Comparison of ENCODE assay signal across 12 cellular contexts in genomic region chr1:117003253-117003875, GRCh38. TPM values are rescaled to one million over a fixed set of nuclear protein-coding genes. Genes with fewer than 3 reads are reported as not detected.
DNase-seq lines count a peak whose midpoint lies in the region; ATAC-seq, FAIRE-seq and TF ChIP-seq lines count a peak whose summit lies in the region.
"Had no signal": no experiment of that assay in that cellular context is flagged by ENCODE, and none has a peak within 500 bp of the region (broad histone marks: within the 10 kb centered on the region; RNA-seq: fewer than 3 reads in every experiment).

No MANE protein-coding gene starts in this region.

- no peak overlapping the region for H3K14ac ChIP-seq in mesenchymal stem cell (ENCODE audit: low read length in 2 of 2)

- H3K4ac ChIP-seq in mesenchymal stem cell (ENCODE audit: low read depth in 1 of 2, low read length in 2 of 2), result no peak overlapping the region

- H3K4me1 ChIP-seq in mesenchymal stem cell (ENCODE audit: control insufficient read depth, insufficient read depth, low read depth, low read length), result peaks cover 9% of the 10 kb centered on the region
- no peaks in the 10 kb centered on the region for H3K4me1 ChIP-seq in prostate gland (replicated peaks)
- H3K4me1 ChIP-seq: psoas muscle had no signal

- peak overlapping the region; percentile 84 for H3K27ac ChIP-seq in mesenchymal stem cell (ENCODE audit: low read length, poor library complexity, severe bottlenecking)
- no peak overlapping the region for H3K27ac ChIP-seq in prostate gland
- H3K27ac ChIP-seq: psoas muscle had no signal

- intact Hi-C loops in prostate gland (cut with DNase I), result no loop called here

- TF ChIP-seq CTCF in prostate gland (IDR thresholded peaks at IDR 0.05), result no peak

- H2BK120ac ChIP-seq in mesenchymal stem cell (ENCODE audit: low read depth, low read length), result no peak overlapping the region

- H3K18ac ChIP-seq in mesenchymal stem cell (ENCODE audit: low read depth in 1 of 2, low read length in 2 of 2), result no peak overlapping the region

- no peak overlapping the region for H3K4me2 ChIP-seq in mesenchymal stem cell (ENCODE audit: low read length, poor library complexity, severe bottlenecking)

- H3K36me3 ChIP-seq in mesenchymal stem cell (ENCODE audit: control insufficient read depth in 1 of 2, insufficient read depth in 2 of 2, low read depth in 1 of 2, low read length in 2 of 2) (no peaks in the 10 kb centered on the region), prostate gland (no peaks in the 10 kb centered on the region)

- no peak overlapping the region for H3K23ac ChIP-seq in mesenchymal stem cell (ENCODE audit: low read length in 2 of 2)

- H2BK15ac ChIP-seq in mesenchymal stem cell (ENCODE audit: low read depth, poor library complexity, severe bottlenecking), result no peak overlapping the region

- H3K9me3 ChIP-seq in mesenchymal stem cell (ENCODE audit: control insufficient read depth, low read length), result no peaks in the 10 kb centered on the region
- H3K9me3 ChIP-seq in prostate gland, result no peaks in the 10 kb centered on the region
- H3K9me3 ChIP-seq: psoas muscle had no signal

- no peak for ATAC-seq in SK-N-SH treated with all-trans-retinoic acid at 6 μM for 48 hours
- ATAC-seq: left lobe of liver, psoas muscle had no signal

- no peak overlapping the region for H2BK5ac ChIP-seq in mesenchymal stem cell (ENCODE audit: low read depth, low read length, poor library complexity, severe bottlenecking)

- no peaks in the 10 kb centered on the region for H3K79me1 ChIP-seq in mesenchymal stem cell (replicated peaks; ENCODE audit: low read length, poor library complexity, severe bottlenecking)

- H2AK5ac ChIP-seq in mesenchymal stem cell (ENCODE audit: low read length, severe bottlenecking), result peak overlapping the region; percentile 97

- H4K8ac ChIP-seq in mesenchymal stem cell (ENCODE audit: low read length), result no peak overlapping the region

- H3K27me3 ChIP-seq in mesenchymal stem cell (ENCODE audit: control insufficient read depth in 1 of 2, insufficient read depth in 1 of 2, low read length in 2 of 2) (no peaks in the 10 kb centered on the region), prostate gland (replicated peaks; ENCODE audit: insufficient read depth) (no peaks in the 10 kb centered on the region)

- no peak for TF ChIP-seq POLR2A in prostate gland (IDR thresholded peaks at IDR 0.05)

- WGBS in mesenchymal stem cell, result 99% methylated on average over 2 of the region's 2 CpGs
- 91% methylated on average over 2 of the region's 2 CpGs for WGBS in prostate gland

- no peak overlapping the region for H4K91ac ChIP-seq in mesenchymal stem cell (ENCODE audit: low read length)

- FAIRE-seq in GM19239 (lab: Jason Lieb, UNC), result peak; percentile 76

- H3K9ac ChIP-seq in mesenchymal stem cell (ENCODE audit: low read length), result no peak overlapping the region

- H2BK12ac ChIP-seq in mesenchymal stem cell (ENCODE audit: low read length in 2 of 2), result no peak overlapping the region

- no peak overlapping the region for H2AFZ ChIP-seq in mesenchymal stem cell (ENCODE audit: low read depth, low read length)

- DNase-seq in CD1c-positive myeloid dendritic cell (ENCODE audit: extremely low spot score), result peak; percentile 90
- DNase-seq in GM19239 (ENCODE audit: insufficient read length, low spot score), result no peak
- peak; percentile 97 for DNase-seq in SIG-M5 treated with dmso at 0.1 percent for 504 hours (lab: John Stamatoyannopoulos, UW; ENCODE audit: unreplicated experiment)
- no peak for DNase-seq in mesenchymal stem cell
- no peak for DNase-seq in prostate gland (ENCODE audit: low spot score)
- DNase-seq in AG08395 (ENCODE audit: low spot score), result no peak
- no peak for DNase-seq in stimulated activated CD4-positive, alpha-beta T cell treated with anti-CD3 and anti-CD28 coated beads, Interleukin-1b, Interleukin-23, amount 100 ng/mL, for 48 hours
- DNase-seq: NCI-H1417 treated with DMSO at 0.1 percent for 48 hours, psoas muscle, RPMI8226 had no signal

- no peak overlapping the region for H3K4me3 ChIP-seq in mesenchymal stem cell (ENCODE audit: insufficient read depth in 1 of 2, low read depth in 1 of 2, low read length in 2 of 2)
- no peak overlapping the region for H3K4me3 ChIP-seq in prostate gland
- H3K4me3 ChIP-seq: psoas muscle had no signal

TF ChIP-seq in SK-N-SH treated with all-trans-retinoic acid at 6 μM for 48 hours, 23 proteins besides CTCF, POLR2A, EP300 and RAD21:
- TF ChIP-seq SNAI2 (CRISPR knock-in tag; IDR thresholded peaks at IDR 0.05) (no peak), TSHZ2 (CRISPR knock-in tag; IDR thresholded peaks at IDR 0.05) (no peak), PATZ1 (CRISPR knock-in tag; IDR thresholded peaks at IDR 0.05; ENCODE audit: borderline replicate concordance) (no peak), TCF4 (CRISPR knock-in tag; IDR thresholded peaks at IDR 0.05; ENCODE audit: borderline replicate concordance) (no peak), ARNTL (CRISPR knock-in tag; IDR thresholded peaks at IDR 0.05; ENCODE audit: borderline replicate concordance, low read depth) (no peak), ZNF70 (CRISPR knock-in tag; IDR thresholded peaks at IDR 0.05) (no peak), GLIS3 (CRISPR knock-in tag; IDR thresholded peaks at IDR 0.05) (no peak), ESRRG (CRISPR knock-in tag; IDR thresholded peaks at IDR 0.05) (no peak), CSRNP3 (CRISPR knock-in tag; IDR thresholded peaks at IDR 0.05) (no peak), TOX (CRISPR knock-in tag; IDR thresholded peaks at IDR 0.05; ENCODE audit: borderline replicate concordance) (no peak), ZC3H10 (CRISPR knock-in tag; IDR thresholded peaks at IDR 0.05) (no peak), PPARA (CRISPR knock-in tag; IDR thresholded peaks at IDR 0.05; ENCODE audit: borderline replicate concordance) (no peak), RARB (CRISPR knock-in tag; IDR thresholded peaks at IDR 0.05) (no peak)

RNA-seq across cellular contexts. Expression of gene CD101, which starts 1.8 kb away (rescaled TPM):
- 0.29 TPM for polyA plus RNA-seq in mesenchymal stem cell (2013, experiment 1 of 2)
- polyA plus RNA-seq in mesenchymal stem cell (2013, experiment 2 of 2), result 0.21 TPM
- total RNA-seq in prostate gland, result 1 to 10 TPM in 1 of 2 donors, under 1 TPM in 1; 0.59 to 1.1 TPM

RNA-seq across cellular contexts. Expression of gene TTF2, which starts 56.8 kb away (rescaled TPM):
- polyA plus RNA-seq in mesenchymal stem cell (2013, experiment 1 of 2), result 5.1 TPM
- 6.3 TPM for polyA plus RNA-seq in mesenchymal stem cell (2013, experiment 2 of 2)
- 10 to 100 TPM; 11.2 to 11.6 TPM for total RNA-seq in prostate gland

Comparison
In these comparisons a context has a peak if more than half of its experiments do, and no peak if none do; other contexts are left out.
1. DNase-seq: peak in CD1c-positive myeloid dendritic cell (single experiment) and SIG-M5 treated with dmso at 0.1 percent for 504 hours (single experiment); none in GM19239 (single experiment), mesenchymal stem cell (single experiment), prostate gland (single experiment), AG08395 (single experiment) and stimulated activated CD4-positive, alpha-beta T cell treated with anti-CD3 and anti-CD28 coated beads, Interleukin-1b, Interleukin-23, amount 100 ng/mL, for 48 hours (single experiment).